ENCODE assay signal across 8 cellular contexts in the genomic region with DNA sequence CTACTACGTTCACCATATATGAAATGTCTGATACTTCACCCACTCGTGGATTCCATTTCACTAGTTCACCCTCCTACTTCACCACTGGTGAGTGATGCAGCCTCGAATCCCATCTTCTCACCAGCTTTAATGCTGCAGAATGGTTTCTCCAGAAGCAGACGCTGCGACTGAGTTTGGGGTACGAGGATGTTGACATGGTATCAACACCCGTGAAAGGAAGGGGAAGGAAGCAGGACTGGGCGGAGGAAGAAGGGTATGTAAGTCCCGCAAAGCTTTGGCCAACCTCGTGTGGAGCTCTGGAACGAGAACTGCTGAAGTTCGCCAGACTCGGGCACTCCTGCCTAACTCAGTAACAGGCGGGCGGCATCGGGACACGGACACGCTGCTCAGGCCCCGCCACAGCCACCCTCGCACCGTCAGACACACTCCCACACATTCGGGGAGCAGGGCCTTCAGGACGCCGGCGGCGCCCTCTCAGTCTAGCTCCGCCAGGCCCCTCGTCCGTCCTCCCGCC. TPM values are rescaled to one million over a fixed set of nuclear protein-coding genes. Genes with fewer than 3 reads are reported as not detected.
DNase-seq lines count a peak whose midpoint lies in the region; ATAC-seq and TF ChIP-seq lines count a peak whose summit lies in the region.

No MANE protein-coding gene starts in this region.

- peak overlapping the region; percentile 93 for H3K27ac Mint-ChIP-seq in T-helper 2 cell treated with Interferon-gamma antibody and Interleukin-4, amounts not matched to agents 5 μg/mL and 100 μg/mL, for 36 hours
- peak overlapping the region; percentile 91 for H3K27ac Mint-ChIP-seq in memory B cell

- ATAC-seq in HG03558 (IDR thresholded peaks at IDR 0.05; ENCODE audit: extremely low read depth, unreplicated experiment) (peak; percentile 7), memory B cell (ENCODE audit: low read depth) (peak; percentile 1)

- H3K9me3 Mint-ChIP-seq in T-helper 2 cell treated with Interferon-gamma antibody and Interleukin-4, amounts not matched to agents 5 μg/mL and 100 μg/mL, for 36 hours = no peaks in the 10 kb centered on the region
- H3K9me3 Mint-ChIP-seq in memory B cell = no peaks in the 10 kb centered on the region

- H3K36me3 ChIP-seq in duodenal mucosa (ENCODE audit: control insufficient read depth in 1 of 2, insufficient read depth in 2 of 2, low read length in 2 of 2) (no peaks in the 10 kb centered on the region), stomach smooth muscle (ENCODE audit: control insufficient read depth in 2 of 2, insufficient read depth in 2 of 2, low read length in 2 of 2) (peaks cover 0 to 3% of the 10 kb centered on the region in 2 donors)

- TF ChIP-seq CTCF in GM20000 (IDR thresholded peaks at IDR 0.05; ENCODE audit: extremely low read depth, missing control alignments) = no peak

- H3K27me3 ChIP-seq in duodenal mucosa (ENCODE audit: control insufficient read depth in 1 of 2, insufficient read depth in 2 of 2, low read length in 2 of 2) = no peaks in the 10 kb centered on the region
- no peaks in the 10 kb centered on the region for H3K27me3 ChIP-seq in stomach smooth muscle (ENCODE audit: control insufficient read depth in 1 of 2, insufficient read depth in 2 of 2, low read length in 2 of 2)

- H3K27ac ChIP-seq in duodenal mucosa (ENCODE audit: low read depth, low read length) (peak overlapping the region; percentile 57), stomach smooth muscle (ENCODE audit: low read length) (peak overlapping the region; percentile 92)

- H3K9ac ChIP-seq in duodenal mucosa (ENCODE audit: low read depth in 1 of 2, low read length in 2 of 2) = peak overlapping the region; percentile 85 to 96
- peak overlapping the region; percentile 96 to 99 for H3K9ac ChIP-seq in stomach smooth muscle (ENCODE audit: low read length in 2 of 2)

- no peaks in the 10 kb centered on the region for H3K9me3 ChIP-seq in duodenal mucosa (ENCODE audit: control insufficient read depth in 1 of 2, low read length in 2 of 2)
- no peaks in the 10 kb centered on the region for H3K9me3 ChIP-seq in stomach smooth muscle (ENCODE audit: control insufficient read depth in 2 of 2, low read length in 2 of 2)

- H3K4me1 ChIP-seq in duodenal mucosa (ENCODE audit: control insufficient read depth in 1 of 2, insufficient read depth in 2 of 2, low read length in 2 of 2) = peaks cover 24 to 32% of the 10 kb centered on the region in 2 donors
- peaks cover 44% of the 10 kb centered on the region for H3K4me1 ChIP-seq in stomach smooth muscle (ENCODE audit: control insufficient read depth, insufficient read depth, low read length)

- DNase-seq in Daoy (ENCODE audit: low read depth) (peak; percentile 56), GM20000 (ENCODE audit: low spot score) (peak; percentile 51), memory B cell (ENCODE audit: low spot score in 2 of 2) (peak in 1 of 2 donors; percentile 13), GM19240 (ENCODE audit: insufficient read length, low spot score) (no peak)
- no peak for DNase-seq in T-helper 2 cell treated with Interferon-gamma antibody and Interleukin-4, amounts not matched to agents 5 μg/mL and 100 μg/mL, for 36 hours (ENCODE audit: low spot score)

- H3K4me3 Mint-ChIP-seq in T-helper 2 cell treated with Interferon-gamma antibody and Interleukin-4, amounts not matched to agents 5 μg/mL and 100 μg/mL, for 36 hours = peak overlapping the region; percentile 91
- peak overlapping the region; percentile 91 for H3K4me3 Mint-ChIP-seq in memory B cell

- H3K27me3 Mint-ChIP-seq in T-helper 2 cell treated with Interferon-gamma antibody and Interleukin-4, amounts not matched to agents 5 μg/mL and 100 μg/mL, for 36 hours (ENCODE audit: low read depth) = no peaks in the 10 kb centered on the region
- no peaks in the 10 kb centered on the region for H3K27me3 Mint-ChIP-seq in memory B cell

- H3K4me1 Mint-ChIP-seq in T-helper 2 cell treated with Interferon-gamma antibody and Interleukin-4, amounts not matched to agents 5 μg/mL and 100 μg/mL, for 36 hours (ENCODE audit: low read depth) = peaks cover 27% of the 10 kb centered on the region
- peaks cover 25% of the 10 kb centered on the region for H3K4me1 Mint-ChIP-seq in memory B cell

- H3K4me3 ChIP-seq in duodenal mucosa (ENCODE audit: low read depth in 1 of 2, low read length in 2 of 2) (peak overlapping the region; percentile 86 to 96), stomach smooth muscle (ENCODE audit: low read length in 2 of 2) (peak overlapping the region; percentile 81 to 91)

- peaks cover 21% of the 10 kb centered on the region for H3K36me3 Mint-ChIP-seq in T-helper 2 cell treated with Interferon-gamma antibody and Interleukin-4, amounts not matched to agents 5 μg/mL and 100 μg/mL, for 36 hours (ENCODE audit: low read depth)
- H3K36me3 Mint-ChIP-seq in memory B cell = peaks cover 2% of the 10 kb centered on the region

RNA-seq across cellular contexts. Expression of a gene that starts 0.8 kb away (rescaled TPM):
- 11.5 and 16.4 TPM in 2 replicates for total RNA-seq in Daoy (2014; rRNA removed; shearing (Covaris generic))

Comparison
In these comparisons a context has a peak if more than half of its experiments do, and no peak if none do; other contexts are left out.
1. DNase-seq: peak in Daoy (single experiment) and GM20000 (single experiment); none in T-helper 2 cell treated with Interferon-gamma antibody and Interleukin-4, amounts not matched to agents 5 μg/mL and 100 μg/mL, for 36 hours (single experiment) and GM19240 (single experiment).